18 cellular contexts compared by ENCODE assay signal in the genomic region with DNA sequence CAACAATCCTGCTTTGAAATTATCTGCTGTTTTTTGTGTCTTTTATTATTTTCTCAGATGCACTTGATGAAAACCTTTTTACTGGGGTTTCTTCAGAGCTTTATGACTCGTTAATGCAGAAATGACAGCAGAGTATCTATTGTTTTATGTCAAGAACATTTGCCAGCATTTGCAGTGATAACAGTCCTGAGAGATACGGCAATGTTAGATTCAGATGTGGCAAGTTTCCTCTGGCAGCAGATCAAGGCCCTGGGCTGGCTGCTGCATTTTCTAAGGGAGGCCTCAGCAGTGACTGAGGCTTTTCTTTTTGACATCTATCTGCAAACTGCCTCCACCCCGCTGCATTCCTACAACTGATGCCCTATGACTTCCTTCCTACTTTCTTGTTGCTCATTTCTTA. TPM values are rescaled to one million over a fixed set of nuclear protein-coding genes. Genes with fewer than 3 reads are reported as not detected.
DNase-seq lines count a peak whose midpoint lies in the region; TF ChIP-seq lines count a peak whose summit lies in the region.
"Had no signal": no experiment of that assay in that cellular context is flagged by ENCODE, and none has a peak within 500 bp of the region (broad histone marks: within the 10 kb centered on the region; RNA-seq: fewer than 3 reads in every experiment).

No MANE protein-coding gene starts in this region.

- WGBS in prostate gland, result 74% methylated on average over 3 of the region's 3 CpGs

- H3K36me3 ChIP-seq in right atrium auricular region (no peaks in the 10 kb centered on the region), tibial artery (peaks cover 7 to 19% (median 15%) of the 10 kb centered on the region in 3 donors), prostate gland (no peaks in the 10 kb centered on the region)

- H3K9me3 ChIP-seq in right atrium auricular region (no peaks in the 10 kb centered on the region), tibial artery (no peaks in the 10 kb centered on the region), prostate gland (no peaks in the 10 kb centered on the region)

- DNase-seq in NOMO-1 treated with DMSO at 0.1 percent for 48 hours (lab: John Stamatoyannopoulos, UW; ENCODE audit: unreplicated experiment) (peak; percentile 12), NOMO-1 treated with dmso at 0.1 percent for 144 hours (lab: John Stamatoyannopoulos, UW; ENCODE audit: unreplicated experiment) (no peak), astrocyte of the hippocampus (ENCODE audit: low read depth, low spot score) (peak; percentile 58), right atrium auricular region (ENCODE audit: low spot score) (no peak), tibial artery (peak in 1 of 2 donors; percentile 65), NCI-H2029 (lab: John Stamatoyannopoulos, UW) (no peak), T-helper 9 cell (no peak), prostate gland (ENCODE audit: low spot score) (no peak)
- DNase-seq: activated CD4-positive, alpha-beta T cell treated with anti-CD3 and anti-CD28 coated beads for 36 hours; activated T-cell treated with anti-CD3 and anti-CD28 coated beads for 4 hours; CD8-positive, alpha-beta memory T cell; Karpas-422; NCI-H187 treated with DMSO at 0.1 percent for 48 hours; RPMI8226; stimulated activated CD4-positive, alpha-beta T cell treated with anti-CD3 and anti-CD28 coated beads, Interleukin-15, amount 100 ng/mL, for 24 hours; substantia nigra had no signal

- H3K27me3 ChIP-seq in right atrium auricular region, result no peaks in the 10 kb centered on the region
- no peaks in the 10 kb centered on the region for H3K27me3 ChIP-seq in tibial artery
- no peaks in the 10 kb centered on the region for H3K27me3 ChIP-seq in prostate gland (replicated peaks; ENCODE audit: insufficient read depth)

- H3K4me3 ChIP-seq in right atrium auricular region, result no peak overlapping the region
- H3K4me3 ChIP-seq in tibial artery, result no peak overlapping the region
- no peak overlapping the region for H3K4me3 ChIP-seq in prostate gland

- no peak for TF ChIP-seq POLR2A in prostate gland (IDR thresholded peaks at IDR 0.05)

- peak overlapping the region; percentile 43 to 88 for H3K27ac ChIP-seq in right atrium auricular region
- peak overlapping the region; percentile 77 to 82 for H3K27ac ChIP-seq in tibial artery
- no peak overlapping the region for H3K27ac ChIP-seq in prostate gland
- H3K27ac ChIP-seq: 22Rv1, HL-60 had no signal

- TF ChIP-seq CTCF in right atrium auricular region (IDR thresholded peaks at IDR 0.05), result no peak
- TF ChIP-seq CTCF in tibial artery (IDR thresholded peaks at IDR 0.05), result no peak
- TF ChIP-seq CTCF in prostate gland (IDR thresholded peaks at IDR 0.05), result no peak

- H3K4me1 ChIP-seq in right atrium auricular region, result peaks cover 0 to 61% of the 10 kb centered on the region in 2 donors
- peaks cover 0 to 78% (median 41%) of the 10 kb centered on the region in 4 donors for H3K4me1 ChIP-seq in tibial artery
- H3K4me1 ChIP-seq in prostate gland (replicated peaks), result no peaks in the 10 kb centered on the region

- intact Hi-C loops in tibial artery (cut with DNase I; ENCODE audit: low total_unique reads) (no loop called here), prostate gland (cut with DNase I) (no loop called here)

RNA-seq across cellular contexts. Expression of a gene that starts 40.2 kb away (rescaled TPM):
- total RNA-seq in right atrium auricular region, result 100 to 1,000 TPM; 246 to 308 TPM
- 100 to 1,000 TPM in 1 of 2 donors, 10 to 100 TPM in 1; 46.3 to 109 TPM for total RNA-seq in prostate gland
- total RNA-seq: activated CD4-positive, alpha-beta T cell treated with anti-CD3 and anti-CD28 coated beads for 36 hours; CD8-positive, alpha-beta memory T cell had no signal

Comparison
In these comparisons a context has a peak if more than half of its experiments do, and no peak if none do; other contexts are left out.
1. DNase-seq: peak in NOMO-1 treated with DMSO at 0.1 percent for 48 hours (single experiment) and astrocyte of the hippocampus (single experiment); none in NOMO-1 treated with dmso at 0.1 percent for 144 hours (single experiment), right atrium auricular region (single experiment), NCI-H2029 (single experiment), T-helper 9 cell (single experiment) and prostate gland (single experiment).
2. H3K27ac ChIP-seq: peak in right atrium auricular region (2 of 2) and tibial artery (2 of 2); none in prostate gland (0 of 2).